ENCODE assay signal across 1 cellular context in the genomic region with DNA sequence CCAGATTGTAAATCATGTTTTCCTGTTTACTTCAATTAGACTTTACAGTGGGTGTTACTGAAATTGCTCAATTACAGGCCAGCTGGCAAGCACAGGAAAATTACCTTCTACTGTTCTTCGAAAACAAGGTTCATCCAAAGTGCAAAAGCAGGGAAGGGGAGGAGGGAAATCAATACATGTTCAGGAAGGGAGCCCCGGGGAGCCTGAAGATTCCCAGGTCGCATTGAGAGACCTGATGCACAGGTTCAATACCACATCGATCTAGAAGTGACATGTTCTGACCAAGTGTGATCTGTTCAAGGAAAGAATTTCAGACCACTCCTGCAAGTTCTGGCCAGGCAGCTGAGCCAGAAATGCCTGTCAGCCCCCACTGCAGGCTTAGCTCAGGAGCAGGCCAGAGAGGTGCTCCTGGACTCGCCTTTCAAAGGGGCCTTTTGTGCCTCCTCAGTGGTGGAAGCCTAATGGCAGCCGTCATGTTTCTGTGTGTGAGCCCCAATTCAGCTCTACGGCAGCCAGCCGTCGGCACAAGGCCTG.
TF ChIP-seq lines count a peak whose summit lies in the region.

No MANE protein-coding gene starts in this region.

TF ChIP-seq in GM23338, 12 proteins besides CTCF, POLR2A, EP300 and RAD21 (continued from another document):
- TF ChIP-seq, protein P1, sequence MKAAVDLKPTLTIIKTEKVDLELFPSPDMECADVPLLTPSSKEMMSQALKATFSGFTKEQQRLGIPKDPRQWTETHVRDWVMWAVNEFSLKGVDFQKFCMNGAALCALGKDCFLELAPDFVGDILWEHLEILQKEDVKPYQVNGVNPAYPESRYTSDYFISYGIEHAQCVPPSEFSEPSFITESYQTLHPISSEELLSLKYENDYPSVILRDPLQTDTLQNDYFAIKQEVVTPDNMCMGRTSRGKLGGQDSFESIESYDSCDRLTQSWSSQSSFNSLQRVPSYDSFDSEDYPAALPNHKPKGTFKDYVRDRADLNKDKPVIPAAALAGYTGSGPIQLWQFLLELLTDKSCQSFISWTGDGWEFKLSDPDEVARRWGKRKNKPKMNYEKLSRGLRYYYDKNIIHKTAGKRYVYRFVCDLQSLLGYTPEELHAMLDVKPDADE (IDR thresholded peaks at IDR 0.05), result no peak
- TF ChIP-seq EZH2 (IDR thresholded peaks at IDR 0.05; ENCODE audit: low read depth, unreplicated experiment) (no peak), CREB1 (CRISPR knock-in tag; IDR thresholded peaks at IDR 0.05; ENCODE audit: low read depth) (no peak), ZNF114 (CRISPR knock-in tag; IDR thresholded peaks at IDR 0.05) (no peak)
- TF ChIP-seq, protein P2, sequence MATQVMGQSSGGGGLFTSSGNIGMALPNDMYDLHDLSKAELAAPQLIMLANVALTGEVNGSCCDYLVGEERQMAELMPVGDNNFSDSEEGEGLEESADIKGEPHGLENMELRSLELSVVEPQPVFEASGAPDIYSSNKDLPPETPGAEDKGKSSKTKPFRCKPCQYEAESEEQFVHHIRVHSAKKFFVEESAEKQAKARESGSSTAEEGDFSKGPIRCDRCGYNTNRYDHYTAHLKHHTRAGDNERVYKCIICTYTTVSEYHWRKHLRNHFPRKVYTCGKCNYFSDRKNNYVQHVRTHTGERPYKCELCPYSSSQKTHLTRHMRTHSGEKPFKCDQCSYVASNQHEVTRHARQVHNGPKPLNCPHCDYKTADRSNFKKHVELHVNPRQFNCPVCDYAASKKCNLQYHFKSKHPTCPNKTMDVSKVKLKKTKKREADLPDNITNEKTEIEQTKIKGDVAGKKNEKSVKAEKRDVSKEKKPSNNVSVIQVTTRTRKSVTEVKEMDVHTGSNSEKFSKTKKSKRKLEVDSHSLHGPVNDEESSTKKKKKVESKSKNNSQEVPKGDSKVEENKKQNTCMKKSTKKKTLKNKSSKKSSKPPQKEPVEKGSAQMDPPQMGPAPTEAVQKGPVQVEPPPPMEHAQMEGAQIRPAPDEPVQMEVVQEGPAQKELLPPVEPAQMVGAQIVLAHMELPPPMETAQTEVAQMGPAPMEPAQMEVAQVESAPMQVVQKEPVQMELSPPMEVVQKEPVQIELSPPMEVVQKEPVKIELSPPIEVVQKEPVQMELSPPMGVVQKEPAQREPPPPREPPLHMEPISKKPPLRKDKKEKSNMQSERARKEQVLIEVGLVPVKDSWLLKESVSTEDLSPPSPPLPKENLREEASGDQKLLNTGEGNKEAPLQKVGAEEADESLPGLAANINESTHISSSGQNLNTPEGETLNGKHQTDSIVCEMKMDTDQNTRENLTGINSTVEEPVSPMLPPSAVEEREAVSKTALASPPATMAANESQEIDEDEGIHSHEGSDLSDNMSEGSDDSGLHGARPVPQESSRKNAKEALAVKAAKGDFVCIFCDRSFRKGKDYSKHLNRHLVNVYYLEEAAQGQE (IDR thresholded peaks at IDR 0.05; ENCODE audit: unreplicated experiment), result no peak
